Comparison of ENCODE assay signal across 8 cellular contexts in the genomic region with DNA sequence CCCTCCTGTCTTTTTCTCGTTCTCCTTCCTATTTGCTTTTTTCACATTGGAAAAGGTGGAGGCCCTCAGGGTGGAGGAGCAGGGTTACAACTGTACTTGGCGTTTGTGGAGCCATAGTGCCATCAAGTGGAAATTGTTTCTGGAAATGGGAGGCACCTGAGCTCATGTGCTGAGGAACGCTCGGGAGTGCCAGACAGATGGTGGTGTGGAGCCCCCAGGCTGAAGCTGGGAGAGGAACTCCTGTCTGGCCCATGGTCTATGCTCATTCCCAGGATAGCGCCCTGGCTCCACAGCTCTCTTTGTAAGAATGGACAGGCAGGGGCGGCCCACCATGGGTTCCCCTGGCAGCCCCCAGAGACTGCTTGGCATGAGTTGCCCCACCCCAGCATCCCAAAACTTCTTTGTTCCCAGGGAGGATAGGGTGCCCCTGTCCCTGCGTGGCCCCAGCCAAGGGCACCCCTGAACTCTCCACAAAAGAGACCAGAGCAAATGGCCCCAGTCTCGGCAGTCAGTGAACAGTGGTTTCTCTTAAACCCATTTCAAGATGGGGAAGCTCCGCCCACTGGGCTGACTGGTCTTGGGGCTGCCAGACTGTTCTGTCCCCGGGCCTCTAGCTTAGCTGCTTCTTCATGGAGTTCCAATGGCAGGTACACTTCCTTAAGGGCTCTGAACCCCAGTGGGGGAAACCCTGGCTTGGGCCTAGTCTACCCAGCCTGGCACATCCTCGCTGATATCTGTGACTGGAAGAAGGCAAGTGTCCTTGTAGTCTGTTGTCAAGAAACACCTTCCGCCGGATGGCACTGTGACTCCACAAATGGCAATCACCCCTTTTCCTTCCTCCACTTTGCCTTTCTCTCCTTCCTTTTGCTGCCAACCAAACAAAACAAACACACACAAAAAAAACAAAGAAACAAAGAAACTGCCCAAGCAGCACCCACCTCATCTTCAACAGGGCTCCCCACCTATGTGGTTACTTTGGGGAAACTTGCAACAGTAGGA.
DNase-seq lines count a peak whose midpoint lies in the region; ATAC-seq and TF ChIP-seq lines count a peak whose summit lies in the region.
"Had no signal": no experiment of that assay in that cellular context is flagged by ENCODE, and none has a peak within 500 bp of the region (broad histone marks: within the 10 kb centered on the region; RNA-seq: fewer than 3 reads in every experiment).

No MANE protein-coding gene starts in this region.

- no peaks in the 10 kb centered on the region for H3K9me3 ChIP-seq in Karpas-422 (ENCODE audit: low read length)
- H3K9me3 ChIP-seq: Peyer's patch had no signal

- no peak overlapping the region for H3K27ac ChIP-seq in Karpas-422 (ENCODE audit: low read length)
- H3K27ac ChIP-seq: Peyer's patch had no signal

- in situ Hi-C loops in G401 (cut with HindIII; ENCODE audit: low sequenced_read_pairs), result no loop called here

- H3K9me2 ChIP-seq in Karpas-422 (replicated peaks; ENCODE audit: insufficient read depth, low read length), result no peaks in the 10 kb centered on the region

- no peak overlapping the region for H2AFZ ChIP-seq in Karpas-422 (ENCODE audit: low read length)

- H3K4me1 Mint-ChIP-seq in neural crest cell, result peaks cover 32% of the 10 kb centered on the region

- H4K20me1 ChIP-seq in Karpas-422 (ENCODE audit: insufficient read depth, low read depth, low read length), result no peaks in the 10 kb centered on the region

- H3K9ac ChIP-seq in Karpas-422 (ENCODE audit: low read length), result no peak overlapping the region

- H3K27me3 ChIP-seq in Karpas-422 (ENCODE audit: low read length), result no peaks in the 10 kb centered on the region
- H3K27me3 ChIP-seq: Peyer's patch had no signal

- H3K79me2 ChIP-seq in Karpas-422 (ENCODE audit: low read length), result no peaks in the 10 kb centered on the region

- peak overlapping the region; percentile 86 for H3K27ac Mint-ChIP-seq in neural crest cell (ENCODE audit: unreplicated experiment)

- H3K4me2 ChIP-seq in Karpas-422 (ENCODE audit: low read depth, low read length, poor library complexity, severe bottlenecking), result no peak overlapping the region

- H3K27me3 Mint-ChIP-seq in neural crest cell (ENCODE audit: low read depth), result no peaks in the 10 kb centered on the region

- H3K36me3 ChIP-seq in Karpas-422 (ENCODE audit: insufficient read depth, low read length), result no peaks in the 10 kb centered on the region
- H3K36me3 ChIP-seq: Peyer's patch had no signal

- ATAC-seq in HG02763 (IDR thresholded peaks at IDR 0.05; ENCODE audit: unreplicated experiment) (no peak), HG03045 (IDR thresholded peaks at IDR 0.05; ENCODE audit: unreplicated experiment) (no peak)

- H3K36me3 Mint-ChIP-seq in neural crest cell (ENCODE audit: low read depth), result peaks cover 26% of the 10 kb centered on the region

- no peak overlapping the region for H3K4me3 ChIP-seq in Karpas-422 (ENCODE audit: low read length)
- H3K4me3 ChIP-seq: Peyer's patch had no signal

- DNase-seq in G401 (ENCODE audit: low spot score) (peak; percentile 84), Karpas-422 (peak; percentile 53), cerebellum (ENCODE audit: low spot score) (peak; percentile 53), neural crest cell (ENCODE audit: low read depth, low spot score) (no peak), DMS79 (lab: John Stamatoyannopoulos, UW) (no peak)

- H3K4me3 Mint-ChIP-seq in neural crest cell, result no peak overlapping the region

- H3K4me1 ChIP-seq in Karpas-422 (ENCODE audit: low read length), result peaks cover 20% of the 10 kb centered on the region
- H3K4me1 ChIP-seq: Peyer's patch had no signal

- peaks cover 7% of the 10 kb centered on the region for H3K9me3 Mint-ChIP-seq in neural crest cell

- TF ChIP-seq CTCF in neural crest cell (conservative IDR thresholded peaks at IDR 0.05), result no peak

Comparison
In these comparisons a context has a peak if more than half of its experiments do, and no peak if none do; other contexts are left out.
1. DNase-seq: peak in G401 (single experiment), Karpas-422 (single experiment) and cerebellum (single experiment); none in neural crest cell (single experiment) and DMS79 (single experiment).